Comparison of ENCODE assay signal across 1 cellular context in genomic region chr6:99588618-99589289, GRCh38.
A peak's percentile ranks its signal among the peaks of the same experiment; 100 is the strongest.
TF ChIP-seq lines count a peak whose summit lies in the region.

No MANE protein-coding gene starts in this region.

TF ChIP-seq in IMR-90, 13 proteins besides CTCF, POLR2A, EP300 and RAD21:
- no peak for TF ChIP-seq MXI1 (IDR thresholded peaks at IDR 0.05; ENCODE audit: borderline replicate concordance, low read depth, low read length)
- peak; percentile 19; the same call in 1 of the 2 replicates for TF ChIP-seq SMC3 (IDR thresholded peaks at IDR 0.05; ENCODE audit: low read depth, low read length)
